In the genomic region with DNA sequence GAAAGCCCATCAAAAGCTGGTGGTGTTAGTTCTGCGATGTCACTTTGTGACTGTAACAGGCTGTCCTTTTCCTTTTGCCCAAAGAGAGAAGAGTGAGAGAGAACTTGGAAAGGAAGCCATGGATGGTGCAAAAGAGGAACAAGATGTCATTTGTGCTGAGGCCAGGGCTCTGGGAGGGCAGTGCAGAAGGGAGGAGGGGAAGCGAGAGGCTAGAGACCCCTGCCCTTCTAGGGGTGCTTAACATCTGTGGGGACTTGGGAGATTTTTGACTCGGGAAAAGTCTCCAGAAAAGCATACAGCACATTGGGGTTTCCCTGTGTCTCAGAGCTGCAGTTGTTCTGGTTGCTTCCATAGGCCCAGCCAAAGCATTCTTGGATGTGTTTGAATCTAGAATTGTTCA, we compare ENCODE assay signal across 16 cellular contexts. TPM values are rescaled to one million over a fixed set of nuclear protein-coding genes. Genes with fewer than 3 reads are reported as not detected.
DNase-seq lines count a peak whose midpoint lies in the region; FAIRE-seq and TF ChIP-seq lines count a peak whose summit lies in the region.
"Had no signal": no experiment of that assay in that cellular context is flagged by ENCODE, and none has a peak within 500 bp of the region (broad histone marks: within the 10 kb centered on the region; RNA-seq: fewer than 3 reads in every experiment).

No MANE protein-coding gene starts in this region.

- WGBS in spleen, 5 donors, result 65 to 74% (median 72%) methylated on average over 3 of the region's 3 CpGs

- TF ChIP-seq POLR2A in breast epithelium (IDR thresholded peaks at IDR 0.05), result no peak
- no peak for TF ChIP-seq POLR2A in spleen (IDR thresholded peaks at IDR 0.05)

- no peak overlapping the region for H3K4me3 Mint-ChIP-seq in MCF 10A (ENCODE audit: unreplicated experiment)
- no peak overlapping the region for H3K4me3 Mint-ChIP-seq in neural progenitor cell
- H3K4me3 Mint-ChIP-seq: CD4-positive, CD25-positive, alpha-beta regulatory T cell had no signal

- H3K27ac ChIP-seq in breast epithelium, result peak overlapping the region; percentile 35 to 89
- H3K27ac ChIP-seq in spleen, result peak overlapping the region in 5 of 8 donors; percentile 6 to 54 (median 51)
- no peak overlapping the region for H3K27ac ChIP-seq in neural progenitor cell
- H3K27ac ChIP-seq: BLaER1 treated with 17β-estradiol and CSF1 and Interleukin-3, amounts not matched to agents 10 nM and 100 nM; GM23248; HL-60 had no signal

- H3K36me3 ChIP-seq in breast epithelium (no peaks in the 10 kb centered on the region), spleen (no peaks in the 10 kb centered on the region), neural progenitor cell (no peaks in the 10 kb centered on the region), HAP-1 (replicated peaks) (no peaks in the 10 kb centered on the region)
- H3K36me3 ChIP-seq: BLaER1 treated with 17β-estradiol and CSF1 and Interleukin-3, amounts not matched to agents 10 nM and 100 nM had no signal

- no peak overlapping the region for H2AFZ ChIP-seq in neural progenitor cell (replicated peaks)
- H2AFZ ChIP-seq: GM23248 had no signal

- in situ Hi-C loops in HAP-1 (cut with MboI; ENCODE audit: low sequenced_read_pairs), result no loop called here

- H4K20me1 ChIP-seq in neural progenitor cell (ENCODE audit: low read depth), result no peaks in the 10 kb centered on the region

- no peaks in the 10 kb centered on the region for H3K79me2 ChIP-seq in neural progenitor cell (ENCODE audit: low read depth)

- DNase-seq in breast epithelium (ENCODE audit: low spot score in 2 of 2), result no peak
- no peak for DNase-seq in MCF 10A (ENCODE audit: unreplicated experiment)
- peak; percentile 29 for DNase-seq in islet precursor cell
- DNase-seq in spleen, result no peak
- DNase-seq in neural progenitor cell (ENCODE audit: low spot score), result no peak
- DNase-seq in urothelium cell line (ENCODE audit: low spot score), result no peak
- no peak for DNase-seq in HAP-1 (ENCODE audit: low spot score in 2 of 2)
- DNase-seq: ACHN; CD4-positive, CD25-positive, alpha-beta regulatory T cell; DMS53; GF-D8; GM23248 had no signal

- no peak for FAIRE-seq in urothelium cell line (lab: Jason Lieb, UNC)
- FAIRE-seq: GM19239, H54 had no signal

- no peaks in the 10 kb centered on the region for H3K27me3 ChIP-seq in breast epithelium
- H3K27me3 ChIP-seq in spleen (replicated peaks in 1 of 7), result no peaks in the 10 kb centered on the region
- no peaks in the 10 kb centered on the region for H3K27me3 ChIP-seq in neural progenitor cell
- no peaks in the 10 kb centered on the region for H3K27me3 ChIP-seq in HAP-1 (ENCODE audit: low read depth)
- H3K27me3 ChIP-seq: BLaER1 treated with 17β-estradiol and CSF1 and Interleukin-3, amounts not matched to agents 10 nM and 100 nM had no signal

- no peak overlapping the region for H3K4me3 ChIP-seq in breast epithelium
- H3K4me3 ChIP-seq in spleen, result no peak overlapping the region
- no peak overlapping the region for H3K4me3 ChIP-seq in neural progenitor cell
- H3K4me3 ChIP-seq in HAP-1, result no peak overlapping the region
- H3K4me3 ChIP-seq: BLaER1 treated with 17β-estradiol and CSF1 and Interleukin-3, amounts not matched to agents 10 nM and 100 nM; GM23248 had no signal

- H3K4me1 Mint-ChIP-seq in MCF 10A (ENCODE audit: insufficient read depth, unreplicated experiment), result peaks cover 10% of the 10 kb centered on the region
- H3K4me1 Mint-ChIP-seq in neural progenitor cell, result peaks cover 13% of the 10 kb centered on the region
- H3K4me1 Mint-ChIP-seq: CD4-positive, CD25-positive, alpha-beta regulatory T cell had no signal

- H3K4me2 ChIP-seq in neural progenitor cell, result no peak overlapping the region

- no peak overlapping the region for H3K27ac Mint-ChIP-seq in MCF 10A (ENCODE audit: low read depth, unreplicated experiment)
- no peak overlapping the region for H3K27ac Mint-ChIP-seq in neural progenitor cell
- H3K27ac Mint-ChIP-seq: CD4-positive, CD25-positive, alpha-beta regulatory T cell had no signal

- no peaks in the 10 kb centered on the region for H3K27me3 Mint-ChIP-seq in MCF 10A (ENCODE audit: insufficient read depth, unreplicated experiment)
- H3K27me3 Mint-ChIP-seq in neural progenitor cell (ENCODE audit: insufficient read depth, low read depth), result peaks cover 10% of the 10 kb centered on the region
- H3K27me3 Mint-ChIP-seq: CD4-positive, CD25-positive, alpha-beta regulatory T cell had no signal

- no peaks in the 10 kb centered on the region for H3K36me3 Mint-ChIP-seq in MCF 10A (ENCODE audit: insufficient read depth, unreplicated experiment)
- no peaks in the 10 kb centered on the region for H3K36me3 Mint-ChIP-seq in neural progenitor cell
- H3K36me3 Mint-ChIP-seq: CD4-positive, CD25-positive, alpha-beta regulatory T cell had no signal

- BruUV-seq in MCF 10A (replicated peaks; lab: Mats Ljungman, UMichigan), result no TSS peak

- CTCF ChIA-PET in MCF 10A (lab: Yijun Ruan, JAX), result interaction anchor here (0.7 to 1.1 kb wide), 4 partner anchors 15 to 178 kb away, joined by 3 to 4 read pairs (median 4); no protein-coding TSS in a partner anchor

- intact Hi-C loops in breast epithelium (cut with DNase I; ENCODE audit: low total_unique reads) (no loop called here), MCF 10A (cut with micrococcal nuclease) (no loop called here), spleen (cut with DNase I; ENCODE audit: low total_unique reads) (no loop called here)

- H3K9me3 ChIP-seq in breast epithelium, result no peaks in the 10 kb centered on the region
- no peaks in the 10 kb centered on the region for H3K9me3 ChIP-seq in spleen
- no peaks in the 10 kb centered on the region for H3K9me3 ChIP-seq in neural progenitor cell (ENCODE audit: low read depth)
- H3K9me3 ChIP-seq in HAP-1, result no peaks in the 10 kb centered on the region

- H3K9me3 Mint-ChIP-seq in MCF 10A (ENCODE audit: unreplicated experiment) (no peaks in the 10 kb centered on the region), neural progenitor cell (peaks cover 4% of the 10 kb centered on the region)

- H3K4me1 ChIP-seq in breast epithelium, result peaks cover 0 to 22% of the 10 kb centered on the region in 2 donors
- peaks cover 7 to 58% (median 22%) of the 10 kb centered on the region in 6 donors for H3K4me1 ChIP-seq in spleen
- no peaks in the 10 kb centered on the region for H3K4me1 ChIP-seq in neural progenitor cell
- H3K4me1 ChIP-seq in HAP-1, result no peaks in the 10 kb centered on the region

- no peak overlapping the region for H3K9ac ChIP-seq in neural progenitor cell
- H3K9ac ChIP-seq: BLaER1 treated with 17β-estradiol and CSF1 and Interleukin-3, amounts not matched to agents 10 nM and 100 nM; GM23248 had no signal

- no peaks in the 10 kb centered on the region for H3F3A ChIP-seq in neural progenitor cell (ENCODE audit: low read depth)

- no peak for TF ChIP-seq CTCF in breast epithelium (IDR thresholded peaks at IDR 0.05)
- no peak for TF ChIP-seq CTCF in MCF 10A (IDR thresholded peaks at IDR 0.05; ENCODE audit: unreplicated experiment)
- no peak for TF ChIP-seq CTCF in spleen (IDR thresholded peaks at IDR 0.05 in 8 of 11, conservative IDR thresholded peaks at IDR 0.05 in 3 of 11)
- no peak for TF ChIP-seq CTCF in neural progenitor cell (IDR thresholded peaks at IDR 0.05)

- POLR2A ChIA-PET in MCF 10A (lab: Yijun Ruan, JAX), result interaction anchor here (0.6 kb wide), 1 partner anchor 610 kb away, joined by 3 read pairs; no protein-coding TSS in a partner anchor

RNA-seq across cellular contexts. Expression of gene ZBTB7C, which starts 49.6 kb away (rescaled TPM):
- total RNA-seq in breast epithelium (10 to 100 TPM in 1 of 3 donors, 1 to 10 TPM in 2; 5.6 to 26.5 (median 6.1) TPM), MCF 10A (2022) (0.42 and 0.69 TPM in 2 replicates), spleen (10 to 100 TPM in 6 of 7 donors, 1 to 10 TPM in 1; 8.0 to 64.2 (median 24.3) TPM), neural progenitor cell (ENCODE audit: low replicate concordance) (0.15 and 2.3 TPM in 2 replicates)
- polyA plus RNA-seq in spleen, result 1 to 10 TPM in 2 of 3 donors, under 1 TPM in 1; 1.00 to 5.0 (median 1.8) TPM
- total RNA-seq: CD4-positive, CD25-positive, alpha-beta regulatory T cell; GM23248 had no signal
- polyA plus RNA-seq: CD4-positive, CD25-positive, alpha-beta regulatory T cell; GM23248 had no signal
